ENCODE assay signal across 16 cellular contexts in the genomic region with DNA sequence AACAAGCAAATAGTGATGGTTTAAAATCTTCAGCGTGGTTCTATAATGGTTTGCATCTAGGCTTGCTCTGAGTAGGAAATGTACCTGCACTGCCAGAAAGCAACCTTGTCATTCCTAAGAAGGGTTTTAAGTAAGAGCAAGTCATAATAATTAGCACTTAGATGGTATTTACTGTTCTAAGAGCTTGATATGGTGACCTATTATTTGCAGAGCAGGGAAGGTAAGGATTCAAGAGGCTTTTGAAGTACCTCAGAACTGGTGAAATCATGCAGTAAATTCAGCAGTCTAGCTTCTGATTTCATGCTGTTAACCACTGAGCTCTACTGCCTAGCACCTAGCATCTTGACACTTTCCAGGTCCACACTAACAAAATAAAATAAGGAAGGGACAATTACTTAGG. TPM values are rescaled to one million over a fixed set of nuclear protein-coding genes. Genes with fewer than 3 reads are reported as not detected.
DNase-seq lines count a peak whose midpoint lies in the region; ATAC-seq lines count a peak whose summit lies in the region.
"Had no signal": no experiment of that assay in that cellular context is flagged by ENCODE, and none has a peak within 500 bp of the region (broad histone marks: within the 10 kb centered on the region; RNA-seq: fewer than 3 reads in every experiment).

No MANE protein-coding gene starts in this region.

- H3K4me3 Mint-ChIP-seq in activated T-cell treated with anti-CD3 and anti-CD28 coated beads, Interleukin-2, amount 50 U/mL, for 24 hours = no peak overlapping the region
- H3K4me3 Mint-ChIP-seq in T-cell = no peak overlapping the region
- H3K4me3 Mint-ChIP-seq in memory B cell = no peak overlapping the region
- H3K4me3 Mint-ChIP-seq: CD8-positive, alpha-beta memory T cell had no signal

- H3K36me3 Mint-ChIP-seq in activated T-cell treated with anti-CD3 and anti-CD28 coated beads, Interleukin-2, amount 50 U/mL, for 24 hours (ENCODE audit: low read depth) = peaks cover 98% of the 10 kb centered on the region
- H3K36me3 Mint-ChIP-seq in T-cell (peaks cover 90% of the 10 kb centered on the region), memory B cell (peaks cover 59% of the 10 kb centered on the region)

- CTCF ChIA-PET in T-cell (lab: Charles Lee) = no interaction called here

- no peak for DNase-seq in activated T-cell treated with anti-CD3 and anti-CD28 coated beads, Interleukin-2, amount 50 U/mL, for 24 hours
- DNase-seq in activated T-cell treated with anti-CD3 and anti-CD28 coated beads, Interleukin-2, amount 50 U/mL, for 1 hour = no peak
- DNase-seq in DMS79 treated with DMSO at 0.1 percent for 48 hours (lab: John Stamatoyannopoulos, UW) (peak; percentile 97), T-cell (no peak), memory B cell (ENCODE audit: low spot score in 2 of 2) (no peak), MV-4-11 (lab: John Stamatoyannopoulos, UW) (no peak), left colon (no peak)
- DNase-seq in activated CD4-positive, CD25-positive, alpha-beta regulatory T cell treated with anti-CD3 and anti-CD28 coated beads, Interleukin-2, amount 50 U/mL, for 72 hours = no peak
- DNase-seq: ACHN; CD8-positive, alpha-beta memory T cell; EL; H7; IMR-90; NCI-H2081; NCI-H69; PC-3 had no signal

- peaks cover 22% of the 10 kb centered on the region for H3K4me1 Mint-ChIP-seq in activated T-cell treated with anti-CD3 and anti-CD28 coated beads, Interleukin-2, amount 50 U/mL, for 24 hours (ENCODE audit: low read depth)
- H3K4me1 Mint-ChIP-seq in T-cell (peaks cover 20 to 35% (median 20%) of the 10 kb centered on the region in 3 donors), memory B cell (no peaks in the 10 kb centered on the region)

- H3K27ac Mint-ChIP-seq in activated T-cell treated with anti-CD3 and anti-CD28 coated beads, Interleukin-2, amount 50 U/mL, for 24 hours = peak overlapping the region; percentile 55
- H3K27ac Mint-ChIP-seq in T-cell (peak overlapping the region; percentile 52 to 63), memory B cell (peak overlapping the region; percentile 19)

- no peaks in the 10 kb centered on the region for H3K27me3 Mint-ChIP-seq in activated T-cell treated with anti-CD3 and anti-CD28 coated beads, Interleukin-2, amount 50 U/mL, for 24 hours
- H3K27me3 Mint-ChIP-seq in T-cell (no peaks in the 10 kb centered on the region), memory B cell (no peaks in the 10 kb centered on the region)
- H3K27me3 Mint-ChIP-seq: CD8-positive, alpha-beta memory T cell had no signal

- no peaks in the 10 kb centered on the region for H3K9me3 Mint-ChIP-seq in activated T-cell treated with anti-CD3 and anti-CD28 coated beads, Interleukin-2, amount 50 U/mL, for 24 hours
- H3K9me3 Mint-ChIP-seq in T-cell (no peaks in the 10 kb centered on the region), memory B cell (no peaks in the 10 kb centered on the region)
- H3K9me3 Mint-ChIP-seq: CD8-positive, alpha-beta memory T cell had no signal

- ATAC-seq in T-cell (replicated peaks in 1 of 4) (no peak), memory B cell (ENCODE audit: low read depth) (no peak), left colon (no peak)
- ATAC-seq: PC-3 had no signal

- intact Hi-C loops in left colon (cut with DNase I, micrococcal nuclease) = no loop called here

- POLR2A ChIA-PET in T-cell (lab: Charles Lee) = interaction anchor here in 1 of 2 donors (0.6 kb wide), 1 partner anchor 10 kb away, joined by 4 read pairs; no protein-coding TSS in a partner anchor

RNA-seq across cellular contexts. Expression of a gene that starts 23.7 kb away (rescaled TPM):
- 100 to 1,000 TPM; 230 to 292 (median 266) TPM for total RNA-seq in T-cell
- total RNA-seq in left colon = 1,000 to 10,000 TPM; 1,822 to 3,252 TPM

Comparison
In these comparisons a context has a peak if more than half of its experiments do, and no peak if none do; other contexts are left out.
1. RNA of a gene that starts 23.7 kb away (total RNA-seq): 1,822 to 3,252 TPM in left colon; 230 to 292 TPM in T-cell; every median in the first group is over 4 times any median in the second.
2. Peak in every context shown above with its lines, with median percentiles within 50 percentile points of each other: H3K27ac Mint-ChIP-seq.